ENCODE assay signal across 27 cellular contexts in genomic region chr18:3418083-3418482, GRCh38.
"Had no signal": no experiment of that assay in that cellular context is flagged by ENCODE, and none has a peak within 500 bp of the region (broad histone marks: within the 10 kb centered on the region; RNA-seq: fewer than 3 reads in every experiment).

No MANE protein-coding gene starts in this region.

- H3K36me3 ChIP-seq: neural progenitor cell, ovary, right lobe of liver, sigmoid colon, thoracic aorta, thyroid gland, tibial nerve, upper lobe of left lung, uterus had no signal

- H3K4me1 ChIP-seq: neural progenitor cell, parathyroid adenoma, psoas muscle, right lobe of liver, sigmoid colon, thyroid gland, tibial nerve, upper lobe of left lung, uterus had no signal

- H3K9me3 ChIP-seq: ovary, psoas muscle, right lobe of liver, sigmoid colon, thoracic aorta, thyroid gland, upper lobe of left lung had no signal

- H3K27ac ChIP-seq: neural progenitor cell, ovary, parathyroid adenoma, psoas muscle, right lobe of liver, sigmoid colon, thoracic aorta, thyroid gland, tibial nerve, upper lobe of left lung, uterus had no signal

- DNase-seq: naive thymus-derived CD4-positive, alpha-beta T cell; natural killer cell; occipital lobe; ovary; posterior cingulate gyrus; psoas muscle; right cardiac atrium; right lobe of liver; sigmoid colon; small intestine; stimulated activated CD4-positive, alpha-beta T cell treated with anti-CD3 and anti-CD28 coated beads, Interleukin-15, amount 100 ng/mL, for 24 hours; stimulated activated CD4-positive, alpha-beta T cell treated with anti-CD3 and anti-CD28 coated beads, Interleukin-2, amount 100 ng/mL, for 24 hours; stimulated activated CD4-positive, alpha-beta T cell treated with anti-CD3 and anti-CD28 coated beads, Interleukin-2, amount 100 ng/mL, for 48 hours; stimulated activated CD4-positive, alpha-beta T cell treated with anti-CD3 and anti-CD28 coated beads, Interleukin-4, amount 100 ng/mL, for 4 hours; stimulated activated CD8-positive, alpha-beta memory T cell treated with anti-CD3 and anti-CD28 coated beads, Interleukin-4, amount 100 ng/mL, for 48 hours; stimulated activated naive CD4-positive, alpha-beta T cell; stimulated activated naive CD8-positive, alpha-beta T cell treated with anti-CD3 and anti-CD28 coated beads, Interleukin-15, amount 100 ng/mL, for 72 hours; stimulated activated naive CD8-positive, alpha-beta T cell treated with anti-CD3 and anti-CD28 coated beads, Interleukin-15, Interleukin-2, amounts not matched to agents 100 U/mL and 50 U/mL, for 24 hours; thyroid gland; trophoblast cell; upper lobe of left lung; uterus had no signal

- FAIRE-seq: small intestine had no signal

- ATAC-seq: naive thymus-derived CD4-positive, alpha-beta T cell; natural killer cell; psoas muscle; right cardiac atrium; right lobe of liver; stimulated activated memory B cell treated with anti-CD40 and anti-IgM and Interleukin-4, amounts not matched to agents 10 μg/mL and 1 μg/mL and 100 μg/mL, for 72 hours; stimulated activated naive CD8-positive, alpha-beta T cell treated with anti-CD3 and anti-CD28 coated beads, Interleukin-15, amount 100 ng/mL, for 72 hours; stimulated activated naive CD8-positive, alpha-beta T cell treated with anti-CD3 and anti-CD28 coated beads, Interleukin-15, Interleukin-2, amounts not matched to agents 100 U/mL and 50 U/mL, for 24 hours had no signal

- H3K9ac ChIP-seq: neural progenitor cell, parathyroid adenoma had no signal

- H2AFZ ChIP-seq: neural progenitor cell, parathyroid adenoma had no signal

- H3K79me2 ChIP-seq: parathyroid adenoma had no signal

- H3K4me2 ChIP-seq: neural progenitor cell had no signal

- H3K27me3 ChIP-seq: neural progenitor cell, ovary, right lobe of liver, sigmoid colon, thyroid gland, tibial nerve, upper lobe of left lung, uterus had no signal

- H3K4me3 ChIP-seq: neural progenitor cell, ovary, psoas muscle, right lobe of liver, sigmoid colon, thoracic aorta, thyroid gland, tibial nerve, upper lobe of left lung, uterus had no signal
